Comparison of ENCODE assay signal across 20 cellular contexts in genomic region chr3:130085881-130086280, GRCh38. TPM values are rescaled to one million over a fixed set of nuclear protein-coding genes. Genes with fewer than 3 reads are reported as not detected.
DNase-seq lines count a peak whose midpoint lies in the region; ATAC-seq, FAIRE-seq and TF ChIP-seq lines count a peak whose summit lies in the region.
"Had no signal": no experiment of that assay in that cellular context is flagged by ENCODE, and none has a peak within 500 bp of the region (broad histone marks: within the 10 kb centered on the region; RNA-seq: fewer than 3 reads in every experiment).

No MANE protein-coding gene starts in this region.

- DNase-seq in M059J (ENCODE audit: low read depth) (peak; percentile 25), GM12878 (ENCODE audit: low read depth, low spot score) (no peak), foreskin keratinocyte (no peak), NCI-H1436 (lab: John Stamatoyannopoulos, UW) (no peak), activated gamma-delta T cell (lab: John Stamatoyannopoulos, UW) (no peak), Right ventricle myocardium superior (no peak)
- DNase-seq in activated CD4-positive, CD25-positive, alpha-beta regulatory T cell treated with anti-CD3 and anti-CD28 coated beads, Interleukin-2, amount 50 U/mL, for 72 hours = no peak
- DNase-seq: ACHN; CD4-positive, alpha-beta memory T cell; DMS153; DMS79; GF-D8; H9 had no signal

- intact Hi-C loops in GM12878 (cut with micrococcal nuclease; ENCODE audit: unreplicated experiment) = no loop called here
- intact Hi-C loops in Right ventricle myocardium superior (cut with DNase I) = no loop called here

- TSS peak; percentile 31 for BruUV-seq in GM12878 (replicated peaks; lab: Mats Ljungman, UMichigan)

- SMC1A ChIA-PET in GM12878 (lab: Charles Lee; ENCODE audit: uncharacterized antibody, unreplicated experiment) = no interaction called here

- H3K4me3 ChIP-seq in GM12878 = no peak overlapping the region

- no peaks in the 10 kb centered on the region for H3K9me3 ChIP-seq in GM12878 (replicated peaks; ENCODE audit: control insufficient read depth, insufficient read depth, low read length)

- RAD21 ChIA-PET in GM12878 (lab: Charles Lee; ENCODE audit: unreplicated experiment) = no interaction called here

- H4K20me1 ChIP-seq in GM12878 (ENCODE audit: control insufficient read depth, insufficient read depth) = no peaks in the 10 kb centered on the region

- no peak for FAIRE-seq in GM12878 (lab: Jason Lieb, UNC)
- FAIRE-seq: A204.1, GM19239, H1, HTR-8/SVneo had no signal

- H3K27me3 ChIP-seq in GM12878 (replicated peaks in 1 of 2; ENCODE audit: control insufficient read depth in 2 of 2, insufficient read depth in 2 of 2, low read length in 1 of 2) (no peaks in the 10 kb centered on the region), foreskin keratinocyte (no peaks in the 10 kb centered on the region)

- H3K79me2 ChIP-seq in GM12878 (ENCODE audit: control insufficient read depth, insufficient read depth, low read length) = no peaks in the 10 kb centered on the region

- POLR2A ChIA-PET in GM12878 (lab: Charles Lee) = no interaction called here

- ATAC-seq in GM12878 = no peak
- ATAC-seq in foreskin keratinocyte = peak; percentile 27
- ATAC-seq in Right ventricle myocardium superior (ENCODE audit: poor library complexity) = no peak

- WGBS in GM12878 (ENCODE audit: insufficient coverage, insufficient replicate concordance, low lambda C conversion rate, missing lambda C conversion rate) = 33% methylated on average over 5 of the region's 6 CpGs

- TF ChIP-seq POLR2A in GM12878 (IDR thresholded peaks at IDR 0.05; ENCODE audit: low read depth, low read length) = no peak

- H3K27ac ChIP-seq in GM12878 (ENCODE audit: control insufficient read depth, insufficient read depth) (no peak overlapping the region), foreskin keratinocyte (no peak overlapping the region)

- no peak overlapping the region for H2AFZ ChIP-seq in GM12878 (ENCODE audit: control insufficient read depth, low read depth, low read length)

- CTCF ChIA-PET in GM12878 (lab: Yijun Ruan, JAX) = no interaction called here

- H3K4me1 ChIP-seq in GM12878 (ENCODE audit: control insufficient read depth, insufficient read depth, low read length) (no peaks in the 10 kb centered on the region), foreskin keratinocyte (no peaks in the 10 kb centered on the region)

- no peak overlapping the region for H3K4me2 ChIP-seq in GM12878 (ENCODE audit: control insufficient read depth, insufficient read depth)

- H3K9ac ChIP-seq in GM12878 (ENCODE audit: control insufficient read depth, insufficient read depth, low read length) = no peak overlapping the region

- no peaks in the 10 kb centered on the region for H3K36me3 ChIP-seq in GM12878 (ENCODE audit: control insufficient read depth in 2 of 2, insufficient read depth in 2 of 2, low read length in 1 of 2)

- TF ChIP-seq CTCF in GM12878 (IDR thresholded peaks at IDR 0.05 in 2 of 3, conservative IDR thresholded peaks at IDR 0.05 in 1 of 3; ENCODE audit: control insufficient read depth in 2 of 3, extremely low read depth in 1 of 3, insufficient read depth in 1 of 3, low read depth in 3 of 3, low read length in 3 of 3) = no peak
- TF ChIP-seq CTCF in foreskin keratinocyte (conservative IDR thresholded peaks at IDR 0.05) = no peak

- in situ Hi-C loops in GM12878 (cut with MboI) = no loop called here

- no peak for TF ChIP-seq RAD21 in GM12878 (IDR thresholded peaks at IDR 0.05; ENCODE audit: insufficient read depth, low read depth, low read length)

- TF ChIP-seq EP300 in GM12878 (IDR thresholded peaks at IDR 0.05; ENCODE audit: borderline replicate concordance in 1 of 2, control insufficient read depth in 1 of 2, low read depth in 2 of 2, low read length in 2 of 2) = no peak

TF ChIP-seq in GM12878, 131 proteins besides CTCF, POLR2A, EP300 and RAD21 (continues in another document):
- no peak for TF ChIP-seq REST (IDR thresholded peaks at IDR 0.05; ENCODE audit: low read depth, low read length)
- no peak for TF ChIP-seq ZBTB40 (IDR thresholded peaks at IDR 0.05; ENCODE audit: borderline replicate concordance)
- no peak for TF ChIP-seq MTA2 (IDR thresholded peaks at IDR 0.05; ENCODE audit: low read depth)
- no peak for TF ChIP-seq MYC (IDR thresholded peaks at IDR 0.05; ENCODE audit: insufficient read depth, insufficient read length, insufficient replicate concordance, low read length, severe bottlenecking)

RNA-seq across cellular contexts. Expression of gene ALG1L2, which starts 4.2 kb away (rescaled TPM):
- total RNA-seq in M059J (2014; rRNA removed; shearing (Covaris generic)) = not detected in 2 replicates
- 0.61 TPM in 1 of 2 replicates, not detected in the other for total RNA-seq in GM12878 (2013; cell fraction: nucleolus; rRNA removed)
- total RNA-seq in GM12878 (2014; rRNA removed) (not detected in 2 replicates), GM12878 (2014; rRNA removed; fragmentation: Illumina TruSeq; extraction: Trizol) (not detected in 2 replicates), GM12878 (2021) (not detected in 2 replicates), foreskin keratinocyte (not detected in 2 replicates), Right ventricle myocardium superior (0.43 TPM)
- polyA plus RNA-seq in GM12878 (2011; ENCODE audit: low read depth) = not detected
- polyA plus RNA-seq in GM12878 (2011; rRNA removed) (0.14 and 0.18 TPM in 2 replicates), GM12878 (2014; fragmentation: Illumina TruSeq; extraction: Trizol) (not detected in 2 replicates), GM12878 (2014; fragmentation: Nextera tagmentation; extraction: Ambion mirVana) (under 1 TPM; 0.15 to 0.31 TPM), GM12878 (2014; rRNA removed) (0.09 and 0.29 TPM in 2 replicates), GM12878 (2016; fragmentation: Nextera tagmentation; extraction: Ambion mirVana) (not detected), foreskin keratinocyte (not detected in 2 replicates)
- 0.12 TPM in 1 of 2 replicates, not detected in the other for polyA plus RNA-seq in GM12878 (2011; cell fraction: cytosol; rRNA removed)
- not detected in 2 replicates for polyA plus RNA-seq in GM12878 (2011; cell fraction: nucleus; rRNA removed)
- polyA plus RNA-seq in GM12878 (2012) = 0.18 and 0.37 TPM in 2 replicates
- polyA minus RNA-seq in GM12878 (2011; rRNA and poly(A)+ RNA removed) = not detected in 2 replicates
- polyA minus RNA-seq in GM12878 (2011; cell fraction: cytosol; rRNA and poly(A)+ RNA removed) = not detected in 2 replicates
- not detected in 2 replicates for polyA minus RNA-seq in GM12878 (2011; cell fraction: nucleus; rRNA and poly(A)+ RNA removed)
- total RNA-seq: Daoy had no signal
- polyA plus RNA-seq: BJ; CD14-positive monocyte; CD4-positive, alpha-beta memory T cell had no signal
